ENCODE assay signal across 13 cellular contexts in the genomic region with DNA sequence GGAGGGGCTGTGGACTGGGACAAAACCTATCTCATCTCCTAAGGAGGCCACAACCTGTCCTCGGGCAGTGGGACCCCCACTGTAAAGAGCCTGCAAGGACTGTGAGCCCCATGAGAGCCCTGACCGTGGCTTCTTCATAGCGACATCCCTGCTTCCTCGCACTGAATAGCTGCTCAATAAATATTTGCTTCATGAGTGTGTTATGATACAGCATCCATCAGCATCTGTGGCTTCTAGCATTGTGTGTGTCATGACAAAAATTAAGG. TPM values are rescaled to one million over a fixed set of nuclear protein-coding genes. Genes with fewer than 3 reads are reported as not detected.
DNase-seq lines count a peak whose midpoint lies in the region; ATAC-seq and TF ChIP-seq lines count a peak whose summit lies in the region.
"Had no signal": no experiment of that assay in that cellular context is flagged by ENCODE, and none has a peak within 500 bp of the region (broad histone marks: within the 10 kb centered on the region; RNA-seq: fewer than 3 reads in every experiment).

No MANE protein-coding gene starts in this region.

- H3K4me3 ChIP-seq in HEK293 (ENCODE audit: low read depth, low read length) = no peak overlapping the region
- no peak overlapping the region for H3K4me3 ChIP-seq in A673 (ENCODE audit: low read depth, low read length, poor library complexity, severe bottlenecking)
- H3K4me3 ChIP-seq: BLaER1, GM12878 had no signal

- CTCF ChIA-PET in HEK293 (lab: Yijun Ruan, JAX) = interaction anchor here (0.7 to 1.1 kb wide), 3 partner anchors 20 to 53 kb away, joined by 3 read pairs; no protein-coding TSS in a partner anchor
- CTCF ChIA-PET in A673 (lab: Charles Lee) = no interaction called here

- no peak for ATAC-seq in stimulated activated effector memory CD8-positive, alpha-beta T cell treated with anti-CD3 and anti-CD28 coated beads, Interleukin-12 subunit alpha, Interleukin-12 subunit beta, amount 100 ng/mL, for 72 hours
- ATAC-seq: GM12878, HCT116 had no signal

- TF ChIP-seq CTCF in HEK293 (tag by site-specific recombination; IDR thresholded peaks at IDR 0.05) (no peak), glutamatergic neuron (IDR thresholded peaks at IDR 0.05; ENCODE audit: partially characterized antibody, unreplicated experiment) (no peak), A673 (conservative IDR thresholded peaks at IDR 0.05; ENCODE audit: low read depth, low read length) (no peak)

- H3K36me3 ChIP-seq in HEK293 (ENCODE audit: control insufficient read depth in 2 of 2, insufficient read depth in 1 of 2, low read length in 2 of 2) (no peaks in the 10 kb centered on the region), A673 (ENCODE audit: insufficient read depth, low read length, poor library complexity, severe bottlenecking) (no peaks in the 10 kb centered on the region)
- H3K36me3 ChIP-seq: BLaER1 had no signal

- peaks cover 4% of the 10 kb centered on the region for H3K9me3 Mint-ChIP-seq in glutamatergic neuron (ENCODE audit: unreplicated experiment)
- H3K9me3 Mint-ChIP-seq in stimulated activated effector memory CD8-positive, alpha-beta T cell treated with anti-CD3 and anti-CD28 coated beads, Interleukin-12 subunit alpha, Interleukin-12 subunit beta, amount 100 ng/mL, for 72 hours = no peaks in the 10 kb centered on the region
- H3K9me3 Mint-ChIP-seq: CD4-positive, CD25-positive, alpha-beta regulatory T cell had no signal

- POLR2A ChIA-PET in HEK293 (lab: Yijun Ruan, JAX) (no interaction called here), A673 (lab: Charles Lee; ENCODE audit: low non-redundant PET) (no interaction called here)

- H3K36me3 Mint-ChIP-seq in glutamatergic neuron (ENCODE audit: unreplicated experiment) = no peaks in the 10 kb centered on the region
- no peaks in the 10 kb centered on the region for H3K36me3 Mint-ChIP-seq in stimulated activated effector memory CD8-positive, alpha-beta T cell treated with anti-CD3 and anti-CD28 coated beads, Interleukin-12 subunit alpha, Interleukin-12 subunit beta, amount 100 ng/mL, for 72 hours
- H3K36me3 Mint-ChIP-seq: CD4-positive, CD25-positive, alpha-beta regulatory T cell had no signal

- peaks cover 4% of the 10 kb centered on the region for H3K27me3 Mint-ChIP-seq in glutamatergic neuron (ENCODE audit: unreplicated experiment)
- H3K27me3 Mint-ChIP-seq: CD4-positive, CD25-positive, alpha-beta regulatory T cell had no signal

- BruUV-seq in A673 (replicated peaks; lab: Mats Ljungman, UMichigan) = no TSS peak

- peaks cover 38% of the 10 kb centered on the region for H3K4me1 Mint-ChIP-seq in glutamatergic neuron (ENCODE audit: low read depth, unreplicated experiment)
- peaks cover 19% of the 10 kb centered on the region for H3K4me1 Mint-ChIP-seq in stimulated activated effector memory CD8-positive, alpha-beta T cell treated with anti-CD3 and anti-CD28 coated beads, Interleukin-12 subunit alpha, Interleukin-12 subunit beta, amount 100 ng/mL, for 72 hours

- H3K4me1 ChIP-seq in HEK293 (ENCODE audit: control insufficient read depth, insufficient read depth, low read length) (no peaks in the 10 kb centered on the region), A673 (ENCODE audit: insufficient read depth, low read length, poor library complexity, severe bottlenecking) (no peaks in the 10 kb centered on the region)

- peak overlapping the region; percentile 48 for H3K27ac Mint-ChIP-seq in glutamatergic neuron (ENCODE audit: unreplicated experiment)
- H3K27ac Mint-ChIP-seq in stimulated activated effector memory CD8-positive, alpha-beta T cell treated with anti-CD3 and anti-CD28 coated beads, Interleukin-12 subunit alpha, Interleukin-12 subunit beta, amount 100 ng/mL, for 72 hours = peak overlapping the region; percentile 84

- intact Hi-C loops in A673 (cut with micrococcal nuclease; ENCODE audit: unreplicated experiment) = no loop called here

- H3K4me3 Mint-ChIP-seq in glutamatergic neuron (ENCODE audit: unreplicated experiment) = no peak overlapping the region
- no peak overlapping the region for H3K4me3 Mint-ChIP-seq in stimulated activated effector memory CD8-positive, alpha-beta T cell treated with anti-CD3 and anti-CD28 coated beads, Interleukin-12 subunit alpha, Interleukin-12 subunit beta, amount 100 ng/mL, for 72 hours

- H3K27me3 ChIP-seq in A673 (replicated peaks; ENCODE audit: insufficient read depth, low read depth, low read length, poor library complexity) = no peaks in the 10 kb centered on the region
- H3K27me3 ChIP-seq: BLaER1 had no signal

- no peaks in the 10 kb centered on the region for H3K9me3 ChIP-seq in HEK293 (ENCODE audit: control insufficient read depth, insufficient read depth, low read depth, low read length)
- H3K9me3 ChIP-seq in A673 (ENCODE audit: low read depth, low read length, poor library complexity, severe bottlenecking) = no peaks in the 10 kb centered on the region
- H3K9me3 ChIP-seq: BLaER1 had no signal

- DNase-seq in ELR (ENCODE audit: low read depth) = peak; percentile 26
- no peak for DNase-seq in glutamatergic neuron
- DNase-seq in stimulated activated effector memory CD8-positive, alpha-beta T cell treated with anti-CD3 and anti-CD28 coated beads, Interleukin-12 subunit alpha, Interleukin-12 subunit beta, amount 100 ng/mL, for 72 hours (ENCODE audit: low spot score in 2 of 2) = no peak
- no peak for DNase-seq in 8988T
- no peak for DNase-seq in A673 (ENCODE audit: low spot score)
- DNase-seq: AML-193, DMS53 had no signal

- no peak overlapping the region for H3K27ac ChIP-seq in HEK293 (ENCODE audit: extremely low read depth, low read depth, low read length)
- H3K27ac ChIP-seq in A673 (ENCODE audit: low read depth, low read length, poor library complexity, severe bottlenecking) = no peak overlapping the region
- H3K27ac ChIP-seq: BLaER1, HL-60 had no signal

TF ChIP-seq in HEK293, 187 proteins besides CTCF, POLR2A, EP300 and RAD21:
- no peak for TF ChIP-seq ZNF544 (tag by site-specific recombination; IDR thresholded peaks at IDR 0.05)
- no peak for TF ChIP-seq SP2 (tag by site-specific recombination; IDR thresholded peaks at IDR 0.05)
- no peak for TF ChIP-seq ZNF549 (tag by site-specific recombination; IDR thresholded peaks at IDR 0.05)
- peak; percentile 42; the same call in 1 of the 2 replicates for TF ChIP-seq ZNF664 (tag by site-specific recombination; IDR thresholded peaks at IDR 0.05)

RNA-seq across cellular contexts. Expression of a gene that starts 40.5 kb away (rescaled TPM):
- total RNA-seq in glutamatergic neuron (ENCODE audit: unreplicated experiment) (not detected), A673 (2021) (not detected in 2 replicates)

RNA-seq across cellular contexts. Expression of a gene that starts 59.0 kb away (rescaled TPM):
- 65.4 TPM for total RNA-seq in glutamatergic neuron (ENCODE audit: unreplicated experiment)
- total RNA-seq in A673 (2021) = 140 and 144 TPM in 2 replicates
